ENCODE assay signal across 22 cellular contexts in genomic region chr9:104915049-104915448, GRCh38. TPM values are rescaled to one million over a fixed set of nuclear protein-coding genes. Genes with fewer than 3 reads are reported as not detected.
DNase-seq lines count a peak whose midpoint lies in the region; ATAC-seq and TF ChIP-seq lines count a peak whose summit lies in the region.
"Had no signal": no experiment of that assay in that cellular context is flagged by ENCODE, and none has a peak within 500 bp of the region (broad histone marks: within the 10 kb centered on the region; RNA-seq: fewer than 3 reads in every experiment).

No MANE protein-coding gene starts in this region.

- H3K9me3 ChIP-seq in left ventricle myocardium inferior (replicated peaks) (no peaks in the 10 kb centered on the region), hepatocyte (ENCODE audit: low read depth) (no peaks in the 10 kb centered on the region)

- intact Hi-C loops in Right ventricle myocardium superior (cut with DNase I) (loop anchor here (10.0 kb wide), 1 partner anchor 50 kb away; no protein-coding TSS in a partner anchor), cardiac septum (cut with DNase I) (loop anchor here (5.0 kb wide), 1 partner anchor 38 kb away; no protein-coding TSS in a partner anchor), left ventricle myocardium inferior (cut with micrococcal nuclease) (no loop called here)

- ATAC-seq in Right ventricle myocardium superior (ENCODE audit: poor library complexity), result peak; percentile 89
- no peak for ATAC-seq in HG02938 (IDR thresholded peaks at IDR 0.05; ENCODE audit: unreplicated experiment)
- ATAC-seq: activated naive CD8-positive, alpha-beta T cell treated with anti-CD3 and anti-CD28 coated beads, Interleukin-2, amount 50 U/mL, for 24 hours; activated T-cell treated with anti-CD3 and anti-CD28 coated beads, Interleukin-2, amount 50 U/mL, for 72 hours; esophagus mucosa; stimulated activated naive B cell treated with anti-CD40 and anti-IgM and Interleukin-4, amounts not matched to agents 10 μg/mL and 1 μg/mL and 100 μg/mL, for 72 hours had no signal

- peaks cover 99% of the 10 kb centered on the region for H4K20me1 ChIP-seq in hepatocyte (ENCODE audit: insufficient read depth, poor library complexity, severe bottlenecking)

- H3K36me3 ChIP-seq in left ventricle myocardium inferior (no peaks in the 10 kb centered on the region), hepatocyte (replicated peaks; ENCODE audit: insufficient read depth, low read depth) (no peaks in the 10 kb centered on the region)

- no peak overlapping the region for H2AFZ ChIP-seq in hepatocyte

- H3K4me1 ChIP-seq in left ventricle myocardium inferior (peaks cover 90% of the 10 kb centered on the region), hepatocyte (ENCODE audit: insufficient read depth) (peaks cover 33% of the 10 kb centered on the region)

- no peaks in the 10 kb centered on the region for H3K27me3 ChIP-seq in left ventricle myocardium inferior (ENCODE audit: low read depth)
- no peaks in the 10 kb centered on the region for H3K27me3 ChIP-seq in hepatocyte

- H3K79me2 ChIP-seq in hepatocyte, result peaks cover 100% of the 10 kb centered on the region

- H3K4me3 ChIP-seq in left ventricle myocardium inferior (peak overlapping the region; percentile 14), hepatocyte (no peak overlapping the region)

- DNase-seq in Right ventricle myocardium superior (peak; percentile 55), cardiac septum (ENCODE audit: low spot score) (no peak), left ventricle myocardium inferior (peak; percentile 30), midbrain (lab: John Stamatoyannopoulos, UW) (peak; percentile 7), hepatocyte (ENCODE audit: low spot score) (no peak), GF-D8 (lab: John Stamatoyannopoulos, UW) (no peak)
- no peak for DNase-seq in activated naive CD4-positive, alpha-beta T cell treated with anti-CD3 and anti-CD28 coated beads, Interleukin-2, amount 50 U/mL, for 16 hours
- DNase-seq: activated CD4-positive, alpha-beta T cell treated with anti-CD3 and anti-CD28 coated beads for 1 hour; activated naive CD8-positive, alpha-beta T cell treated with anti-CD3 and anti-CD28 coated beads, Interleukin-2, amount 50 U/mL, for 24 hours; activated T-cell treated with anti-CD3 and anti-CD28 coated beads, Interleukin-2, amount 50 U/mL, for 72 hours; CD8-positive, alpha-beta memory T cell; dermis blood vessel endothelial cell; foreskin fibroblast; H7; kidney glomerular epithelial cell; NCI-H1930; NCI-H524; SHP77; stimulated activated naive B cell treated with anti-CD40 and anti-IgM and Interleukin-4, amounts not matched to agents 10 μg/mL and 1 μg/mL and 100 μg/mL, for 72 hours had no signal

- TF ChIP-seq CTCF in left ventricle myocardium inferior (IDR thresholded peaks at IDR 0.05; ENCODE audit: borderline replicate concordance) (no peak), hepatocyte (IDR thresholded peaks at IDR 0.05; ENCODE audit: poor library complexity) (no peak)

- H3K9me2 ChIP-seq in hepatocyte (replicated peaks; ENCODE audit: insufficient read depth), result no peaks in the 10 kb centered on the region

- H3K27ac ChIP-seq in left ventricle myocardium inferior (replicated peaks) (peak overlapping the region; percentile 61), hepatocyte (no peak overlapping the region)
- H3K27ac ChIP-seq: HL-60 had no signal

- H3K4me2 ChIP-seq in hepatocyte, result no peak overlapping the region

- 82% methylated on average over 7 of the region's 7 CpGs for WGBS in hepatocyte (ENCODE audit: low lambda C conversion rate, missing lambda C conversion rate)

RNA-seq across cellular contexts. Expression of gene ABCA1, which starts 12.9 kb away (rescaled TPM):
- total RNA-seq in Right ventricle myocardium superior (12.1 TPM), cardiac septum (5.4 TPM), left ventricle myocardium inferior (10.8 TPM), hepatocyte (76.1 and 87.4 TPM in 2 replicates)
- 11.9 and 14.5 TPM in 2 replicates for polyA plus RNA-seq in hepatocyte
- polyA plus RNA-seq: CD8-positive, alpha-beta memory T cell had no signal

Comparison
In these comparisons a context has a peak if more than half of its experiments do, and no peak if none do; other contexts are left out.
1. DNase-seq: peak in Right ventricle myocardium superior (single experiment), left ventricle myocardium inferior (single experiment) and midbrain (single experiment); none in cardiac septum (single experiment), activated naive CD4-positive, alpha-beta T cell treated with anti-CD3 and anti-CD28 coated beads, Interleukin-2, amount 50 U/mL, for 16 hours (single experiment), hepatocyte (single experiment) and GF-D8 (single experiment).